8 cellular contexts compared by ENCODE assay signal in the genomic region with DNA sequence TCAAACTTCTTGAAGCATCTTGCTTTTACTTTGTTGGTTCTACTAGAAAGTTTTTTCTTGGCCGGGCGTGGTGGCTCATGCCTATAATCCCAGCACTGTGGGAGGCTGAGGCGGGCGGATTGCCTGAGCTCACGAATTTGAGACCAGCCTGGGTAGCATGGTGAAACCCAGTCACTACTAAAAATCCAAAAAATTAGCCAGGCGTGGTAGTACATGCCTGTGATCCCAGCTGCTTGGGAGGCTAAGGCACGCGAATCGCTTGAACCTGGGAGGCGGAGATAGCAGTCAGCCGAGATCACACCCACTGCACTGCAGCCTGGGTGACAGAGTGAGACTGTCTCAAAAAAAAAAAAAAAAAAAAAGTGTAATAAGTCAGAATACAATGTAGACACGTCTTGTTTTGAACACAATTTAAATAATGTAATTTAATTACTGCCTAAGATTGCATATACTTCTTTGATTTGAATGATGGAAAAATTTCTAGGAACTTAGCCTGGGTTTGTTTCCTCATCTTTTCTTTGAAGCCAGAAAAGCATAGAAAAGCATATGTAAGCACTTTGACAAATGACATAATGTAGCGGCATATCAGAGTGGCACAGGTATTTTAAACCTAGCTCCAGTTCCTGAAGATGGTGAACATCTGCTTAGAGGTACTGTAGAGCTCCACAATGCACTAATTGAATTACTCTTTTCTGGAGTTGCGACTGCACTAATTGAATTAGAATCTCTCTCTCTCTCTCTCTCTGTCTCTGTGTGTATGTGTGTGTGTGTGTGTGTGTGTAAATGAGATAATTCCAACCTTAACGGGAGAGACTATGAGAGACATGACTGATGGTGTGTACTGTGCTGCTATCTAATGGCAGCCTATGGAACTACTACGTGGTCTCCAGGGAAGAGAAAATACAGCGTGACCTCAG.
DNase-seq lines count a peak whose midpoint lies in the region; ATAC-seq, FAIRE-seq and TF ChIP-seq lines count a peak whose summit lies in the region.

No MANE protein-coding gene starts in this region.

- H3K27ac Mint-ChIP-seq in natural killer cell treated with Interleukin-12 subunit alpha and Interleukin-12 subunit beta and Interleukin-15 and Interleukin-18, amount 100 ng/mL, for 72 hours: no peak overlapping the region

- peak; percentile 86 for FAIRE-seq in TTC549 (lab: Jason Lieb, UNC)

- H3K4me1 Mint-ChIP-seq in natural killer cell treated with Interleukin-12 subunit alpha and Interleukin-12 subunit beta and Interleukin-15 and Interleukin-18, amount 100 ng/mL, for 72 hours (ENCODE audit: low read depth in 2 of 2): peaks cover 4 to 6% of the 10 kb centered on the region in 2 donors

- H3K9me3 Mint-ChIP-seq in natural killer cell treated with Interleukin-12 subunit alpha and Interleukin-12 subunit beta and Interleukin-15 and Interleukin-18, amount 100 ng/mL, for 72 hours: no peaks in the 10 kb centered on the region

- H3K4me3 ChIP-seq in fibroblast of pulmonary artery (replicated peaks; ENCODE audit: low read depth, low read length): no peak overlapping the region

- H3K27me3 Mint-ChIP-seq in natural killer cell treated with Interleukin-12 subunit alpha and Interleukin-12 subunit beta and Interleukin-15 and Interleukin-18, amount 100 ng/mL, for 72 hours: no peaks in the 10 kb centered on the region

- no peaks in the 10 kb centered on the region for H3K36me3 Mint-ChIP-seq in natural killer cell treated with Interleukin-12 subunit alpha and Interleukin-12 subunit beta and Interleukin-15 and Interleukin-18, amount 100 ng/mL, for 72 hours

- no peak overlapping the region for H3K4me3 Mint-ChIP-seq in natural killer cell treated with Interleukin-12 subunit alpha and Interleukin-12 subunit beta and Interleukin-15 and Interleukin-18, amount 100 ng/mL, for 72 hours

- TF ChIP-seq CTCF in C4-2B (conservative IDR thresholded peaks at IDR 0.05): peak; percentile 81
- TF ChIP-seq CTCF in GM13977 (IDR thresholded peaks at IDR 0.05; ENCODE audit: extremely low read depth, insufficient read depth, missing control alignments): peak; percentile 79
- peak; percentile 82 for TF ChIP-seq CTCF in fibroblast of pulmonary artery (IDR thresholded peaks at IDR 0.05; ENCODE audit: low read length, missing control alignments)

- H3K27ac ChIP-seq in C4-2B: no peak overlapping the region

- DNase-seq in GM13977 (ENCODE audit: low spot score) (peak; percentile 44), NCI-H146 treated with DMSO at 0.1 percent for 48 hours (lab: John Stamatoyannopoulos, UW; ENCODE audit: unreplicated experiment) (peak; percentile 48), fibroblast of pulmonary artery (ENCODE audit: low read depth) (peak; percentile 87)
- no peak for DNase-seq in natural killer cell treated with Interleukin-12 subunit alpha and Interleukin-12 subunit beta and Interleukin-15 and Interleukin-18, amount 100 ng/mL, for 72 hours (ENCODE audit: low spot score)

- peak; percentile 74 to 75 for ATAC-seq in natural killer cell treated with Interleukin-12 subunit alpha and Interleukin-12 subunit beta and Interleukin-15 and Interleukin-18, amount 100 ng/mL, for 72 hours
- no peak for ATAC-seq in HG02973 (IDR thresholded peaks at IDR 0.05; ENCODE audit: unreplicated experiment)
- no peak for ATAC-seq in GM19023 (IDR thresholded peaks at IDR 0.05; ENCODE audit: unreplicated experiment)

- in situ Hi-C loops in GM13977 (cut with MboI; ENCODE audit: low pct_unique_long_range_greater_than_20kb, low sequenced_read_pairs, unreplicated experiment): loop anchor here (25.0 kb wide), 1 partner anchor 154 kb away; no protein-coding TSS in a partner anchor

Comparison
In these comparisons a context has a peak if more than half of its experiments do, and no peak if none do; other contexts are left out.
1. ATAC-seq: peak in natural killer cell treated with Interleukin-12 subunit alpha and Interleukin-12 subunit beta and Interleukin-15 and Interleukin-18, amount 100 ng/mL, for 72 hours (2 of 2); none in HG02973 (single experiment) and GM19023 (single experiment).
2. Peak in every context shown above with its lines, with median percentiles within 50 percentile points of each other: CTCF ChIP-seq.